In genomic region chr19:16571689-16572331, GRCh38 we compare ENCODE assay signal across 8 cellular contexts. TPM values are rescaled to one million over a fixed set of nuclear protein-coding genes. Genes with fewer than 3 reads are reported as not detected.
DNase-seq lines count a peak whose midpoint lies in the region; ATAC-seq and TF ChIP-seq lines count a peak whose summit lies in the region.

No MANE protein-coding gene starts in this region.

- peak overlapping the region; percentile 99 for H3K4me2 ChIP-seq in neural progenitor cell

- no peaks in the 10 kb centered on the region for H3K9me3 Mint-ChIP-seq in neural progenitor cell

- peaks cover 19% of the 10 kb centered on the region for H3K4me1 Mint-ChIP-seq in neural progenitor cell

- H2AFZ ChIP-seq in ACC112 (ENCODE audit: low read length, unreplicated experiment) (no peak overlapping the region), neural progenitor cell (replicated peaks) (peak overlapping the region; percentile 93)

- peaks cover 8% of the 10 kb centered on the region for H3K36me3 Mint-ChIP-seq in neural progenitor cell

- H3K27me3 ChIP-seq in ACC112 (ENCODE audit: insufficient read depth, low read length) (no peaks in the 10 kb centered on the region), neural progenitor cell (no peaks in the 10 kb centered on the region)

- H3K27me3 Mint-ChIP-seq in neural progenitor cell (ENCODE audit: insufficient read depth, low read depth): no peaks in the 10 kb centered on the region

- H3K4me1 ChIP-seq in ACC112 (ENCODE audit: control insufficient read depth, insufficient read depth, low read length, unreplicated experiment) (peaks cover 34% of the 10 kb centered on the region), neural progenitor cell (peaks cover 8% of the 10 kb centered on the region)

- TF ChIP-seq CTCF in epithelial cell of proximal tubule (conservative IDR thresholded peaks at IDR 0.05; ENCODE audit: low read depth, low read length) (no peak), neural progenitor cell (IDR thresholded peaks at IDR 0.05) (no peak)

- H3K27ac Mint-ChIP-seq in neural progenitor cell: no peak overlapping the region

- no peaks in the 10 kb centered on the region for H3K9me3 ChIP-seq in neural progenitor cell (ENCODE audit: low read depth)

- H3K79me2 ChIP-seq in ACC112 (ENCODE audit: control insufficient read depth, insufficient read depth, low read length, unreplicated experiment) (peaks cover 66% of the 10 kb centered on the region), neural progenitor cell (ENCODE audit: low read depth) (peaks cover 60% of the 10 kb centered on the region)

- H3K4me3 Mint-ChIP-seq in neural progenitor cell: peak overlapping the region; percentile 84

- H3K36me3 ChIP-seq in ACC112 (ENCODE audit: insufficient read depth, low read length): peaks cover 3% of the 10 kb centered on the region; the same call in 1 of the 2 replicates
- no peaks in the 10 kb centered on the region for H3K36me3 ChIP-seq in neural progenitor cell

- peak overlapping the region; percentile 95 for H3K4me3 ChIP-seq in ACC112 (ENCODE audit: low read depth, low read length)
- peak overlapping the region; percentile 91 for H3K4me3 ChIP-seq in epithelial cell of proximal tubule (ENCODE audit: low read depth, low read length)
- H3K4me3 ChIP-seq in neural progenitor cell: peak overlapping the region; percentile 97

- ATAC-seq in GM18511 (IDR thresholded peaks at IDR 0.05; ENCODE audit: unreplicated experiment) (peak; percentile 36), HG03095 (IDR thresholded peaks at IDR 0.05; ENCODE audit: unreplicated experiment) (peak; percentile 23)

- H3F3A ChIP-seq in neural progenitor cell (ENCODE audit: low read depth): peaks cover 11% of the 10 kb centered on the region

- DNase-seq in T-helper 22 cell (ENCODE audit: low read depth) (peak; percentile 30), epithelial cell of proximal tubule (ENCODE audit: low read depth) (no peak), neural progenitor cell (ENCODE audit: low spot score) (no peak), SIG-M5 treated with dmso at 0.1 percent for 504 hours (lab: John Stamatoyannopoulos, UW; ENCODE audit: unreplicated experiment) (no peak), globus pallidus (ENCODE audit: low spot score) (no peak)

- peak overlapping the region; percentile 71 for H3K9ac ChIP-seq in neural progenitor cell

- H3K27ac ChIP-seq in ACC112 (ENCODE audit: low read depth, low read length): peak overlapping the region; percentile 52
- H3K27ac ChIP-seq in neural progenitor cell: no peak overlapping the region

- peaks cover 21% of the 10 kb centered on the region for H4K20me1 ChIP-seq in neural progenitor cell (ENCODE audit: low read depth)

RNA-seq across cellular contexts. Expression of gene SLC35E1, which starts 0.4 kb away (rescaled TPM):
- total RNA-seq in epithelial cell of proximal tubule (26.9 and 33.0 TPM in 2 replicates), neural progenitor cell (ENCODE audit: low replicate concordance) (16.4 and 24.8 TPM in 2 replicates)

RNA-seq across cellular contexts. Expression of gene CHERP, which starts 29.6 kb away (rescaled TPM):
- total RNA-seq in epithelial cell of proximal tubule: 9.5 and 11.2 TPM in 2 replicates
- 5.5 and 13.7 TPM in 2 replicates for total RNA-seq in neural progenitor cell (ENCODE audit: low replicate concordance)

RNA-seq across cellular contexts. Expression of gene MED26, which starts 56.2 kb away (rescaled TPM):
- 7.3 and 8.9 TPM in 2 replicates for total RNA-seq in epithelial cell of proximal tubule
- total RNA-seq in neural progenitor cell (ENCODE audit: low replicate concordance): 7.4 and 8.6 TPM in 2 replicates
